In the genomic region with DNA sequence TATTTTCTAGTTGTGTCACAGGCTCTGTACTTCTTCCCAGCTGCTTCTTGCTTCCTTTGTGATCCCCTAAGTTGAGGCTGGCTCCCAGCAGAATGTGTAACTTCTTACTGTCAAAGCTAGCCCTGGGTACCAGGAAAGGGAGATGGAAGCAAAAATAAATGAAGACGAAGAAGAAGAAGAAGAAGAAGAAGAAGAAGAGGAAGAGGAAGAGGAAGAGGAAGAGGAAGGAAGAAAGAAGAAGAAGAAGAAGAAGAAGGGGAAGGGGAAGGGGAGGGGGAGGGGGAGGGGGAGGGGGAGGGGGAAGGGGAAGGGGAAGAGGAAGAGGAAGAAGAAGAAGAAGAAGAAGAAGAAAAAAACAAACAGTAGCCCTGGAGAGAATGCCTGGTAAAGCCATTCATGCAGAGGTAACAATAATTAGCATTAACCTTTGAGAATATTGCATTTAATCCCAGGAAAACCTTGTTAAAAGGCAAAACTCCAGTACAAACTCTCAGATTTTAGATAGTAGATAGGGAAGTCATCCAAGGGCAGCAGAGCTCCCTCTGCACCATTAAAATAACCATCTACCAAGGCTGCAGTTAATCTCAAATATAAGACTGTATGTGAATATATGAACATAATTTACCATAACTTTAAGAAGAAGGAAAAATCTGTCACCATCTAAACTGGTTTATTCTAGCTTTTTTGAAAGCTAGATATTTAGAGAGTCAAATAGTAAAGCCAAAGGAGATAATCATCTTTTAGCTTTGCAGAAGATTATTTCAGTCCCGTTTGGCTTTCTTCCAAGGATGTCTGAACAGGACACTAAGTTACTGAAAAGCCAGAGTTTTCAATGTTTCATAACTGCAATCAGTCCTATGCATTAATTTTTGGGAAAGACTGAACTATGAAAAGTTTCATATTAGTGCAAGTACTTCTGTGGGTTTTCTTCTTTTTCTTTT, we compare ENCODE assay signal across 19 cellular contexts.
"Had no signal": no experiment of that assay in that cellular context is flagged by ENCODE, and none has a peak within 500 bp of the region (broad histone marks: within the 10 kb centered on the region; RNA-seq: fewer than 3 reads in every experiment).

No MANE protein-coding gene starts in this region.

- H3K27ac ChIP-seq: colonic mucosa, foreskin keratinocyte, right atrium auricular region, transverse colon had no signal

- H3K9me3 ChIP-seq: colonic mucosa, right atrium auricular region, transverse colon had no signal

- H3K27me3 ChIP-seq: colonic mucosa, foreskin keratinocyte, right atrium auricular region, transverse colon had no signal

- H3K4me3 ChIP-seq: colonic mucosa, right atrium auricular region, smooth muscle cell, transverse colon had no signal

- H3K4me1 ChIP-seq: colonic mucosa, foreskin keratinocyte, right atrium auricular region, transverse colon had no signal

- ATAC-seq: esophagus mucosa, foreskin keratinocyte, WTC11 had no signal

- H3K36me3 ChIP-seq: colonic mucosa, right atrium auricular region, transverse colon had no signal

- DNase-seq: activated CD4-positive, alpha-beta memory T cell treated with anti-CD3 and anti-CD28 coated beads, Interleukin-2, amount 10 ng/mL, durations not matched to agents 7 days and 5 days; activated CD4-positive, alpha-beta T cell treated with anti-CD3 and anti-CD28 coated beads for 4 hours; activated effector memory CD4-positive, alpha-beta T cell treated with Interleukin-2 at 50 U/mL for 16 hours; activated T-cell treated with anti-CD3 and anti-CD28 coated beads, Interleukin-2, amount 50 U/mL, for 24 hours; amniotic stem cell; caudate nucleus; colonic mucosa; foreskin keratinocyte; glutamatergic neuron; nephron progenitor cell; stimulated activated CD4-positive, alpha-beta T cell treated with anti-CD3 and anti-CD28 coated beads, Interleukin-4, amount 100 ng/mL, for 4 hours; stimulated activated CD8-positive, alpha-beta memory T cell treated with anti-CD3 and anti-CD28 coated beads, Interleukin-4, amount 100 ng/mL, for 48 hours; stimulated activated naive CD4-positive, alpha-beta T cell treated with Interleukin-2 at 50 U/mL for 16 hours; substantia nigra; transverse colon had no signal
